21 cellular contexts compared by ENCODE assay signal in genomic region chr6:119880840-119881239, GRCh38.
"Had no signal": no experiment of that assay in that cellular context is flagged by ENCODE, and none has a peak within 500 bp of the region (broad histone marks: within the 10 kb centered on the region; RNA-seq: fewer than 3 reads in every experiment).

No MANE protein-coding gene starts in this region.

- FAIRE-seq: endothelial cell of umbilical vein had no signal

- DNase-seq: activated CD4-positive, alpha-beta memory T cell treated with anti-CD3 and anti-CD28 coated beads, Interleukin-2, amount 10 ng/mL, durations not matched to agents 7 days and 5 days; activated CD4-positive, alpha-beta T cell treated with anti-CD3 and anti-CD28 coated beads, Interleukin-2, amount 10 ng/mL, durations not matched to agents 24 days and 14 days; activated CD4-positive, CD25-positive, alpha-beta regulatory T cell; activated CD8-positive, alpha-beta memory T cell treated with anti-CD3 and anti-CD28 coated beads, Interleukin-2, amount 10 ng/mL, durations not matched to agents 7 days and 5 days; activated naive CD4-positive, alpha-beta T cell; activated T-cell treated with anti-CD3 and anti-CD28 coated beads for 4 hours; colonic mucosa; effector memory CD8-positive, alpha-beta T cell; esophagus squamous epithelium; heart left ventricle; left colon; mesendoderm; mucosa of descending colon; nucleus accumbens; right cardiac atrium; stimulated activated CD4-positive, alpha-beta T cell treated with anti-CD3 and anti-CD28 coated beads, Interleukin-12 subunit alpha, Interleukin-12 subunit beta, amount 100 ng/mL, for 4 hours; stimulated activated CD4-positive, alpha-beta T cell treated with anti-CD3 and anti-CD28 coated beads, Interleukin-4, amount 100 ng/mL, for 4 hours; T-helper 1 cell; T-helper 9 cell; upper lobe of right lung had no signal

- ATAC-seq: activated CD8-positive, alpha-beta memory T cell treated with anti-CD3 and anti-CD28 coated beads, Interleukin-2, amount 10 ng/mL, durations not matched to agents 7 days and 5 days; effector memory CD8-positive, alpha-beta T cell; heart left ventricle; left colon; mucosa of descending colon; right cardiac atrium; upper lobe of right lung had no signal
